Comparison of ENCODE assay signal across 25 cellular contexts in genomic region chr14:93824518-93825234, GRCh38. TPM values are rescaled to one million over a fixed set of nuclear protein-coding genes. Genes with fewer than 3 reads are reported as not detected.
DNase-seq lines count a peak whose midpoint lies in the region; ATAC-seq and TF ChIP-seq lines count a peak whose summit lies in the region.
"Had no signal": no experiment of that assay in that cellular context is flagged by ENCODE, and none has a peak within 500 bp of the region (broad histone marks: within the 10 kb centered on the region; RNA-seq: fewer than 3 reads in every experiment).

No MANE protein-coding gene starts in this region.

- H3K4me2 ChIP-seq in GM23338, result no peak overlapping the region

- peaks cover 4% of the 10 kb centered on the region for H3K27me3 Mint-ChIP-seq in GM23338 (ENCODE audit: insufficient read depth, low read depth, poor library complexity)
- H3K27me3 Mint-ChIP-seq in neural crest cell (ENCODE audit: low read depth), result no peaks in the 10 kb centered on the region

- H3K4me1 Mint-ChIP-seq in GM23338 (no peaks in the 10 kb centered on the region), neural crest cell (peaks cover 10% of the 10 kb centered on the region)
- H3K4me1 Mint-ChIP-seq: activated CD4-positive, alpha-beta T cell treated with anti-CD3 and anti-CD28 coated beads, Interleukin-2, amount 10 ng/mL, durations not matched to agents 7 days and 5 days; CD14-positive monocyte had no signal

- no peaks in the 10 kb centered on the region for H3K36me3 Mint-ChIP-seq in GM23338 (ENCODE audit: low read depth)
- no peaks in the 10 kb centered on the region for H3K36me3 Mint-ChIP-seq in neural crest cell (ENCODE audit: low read depth)
- H3K36me3 Mint-ChIP-seq: CD14-positive monocyte had no signal

- H3F3A ChIP-seq in GM23338 (replicated peaks; ENCODE audit: low read depth), result no peaks in the 10 kb centered on the region

- no peaks in the 10 kb centered on the region; the same call in 2 of the 3 replicates for H3K9me3 Mint-ChIP-seq in GM23338
- no peaks in the 10 kb centered on the region for H3K9me3 Mint-ChIP-seq in neural crest cell
- H3K9me3 Mint-ChIP-seq: activated CD4-positive, alpha-beta T cell treated with anti-CD3 and anti-CD28 coated beads, Interleukin-2, amount 10 ng/mL, durations not matched to agents 7 days and 5 days had no signal

- no peaks in the 10 kb centered on the region for H3K79me2 ChIP-seq in GM23338 (replicated peaks; ENCODE audit: insufficient read depth)

- H3K4me3 Mint-ChIP-seq in GM23338, result no peak overlapping the region
- H3K4me3 Mint-ChIP-seq in neural crest cell, result no peak overlapping the region
- H3K4me3 Mint-ChIP-seq: activated CD4-positive, alpha-beta T cell treated with anti-CD3 and anti-CD28 coated beads, Interleukin-2, amount 10 ng/mL, durations not matched to agents 7 days and 5 days; CD14-positive monocyte had no signal

- peaks cover 1% of the 10 kb centered on the region; the same call in 1 of the 2 replicates for H3K9me2 ChIP-seq in GM23338 (ENCODE audit: insufficient read depth)

- no peak overlapping the region for H3K4me3 ChIP-seq in GM23338
- H3K4me3 ChIP-seq: gastroesophageal sphincter, left ventricle myocardium inferior, spleen had no signal

- H3K27me3 ChIP-seq in GM23338 (ENCODE audit: insufficient read depth) (no peaks in the 10 kb centered on the region), foreskin keratinocyte (no peaks in the 10 kb centered on the region)

- H2AFZ ChIP-seq in GM23338, result no peak overlapping the region

- peak; percentile 5 for DNase-seq in NCI-H1694 treated with DMSO at 0.1 percent for 48 hours (lab: John Stamatoyannopoulos, UW)
- DNase-seq in NCI-H1694 (lab: John Stamatoyannopoulos, UW), result no peak
- peak; percentile 15 for DNase-seq in GM23338 (ENCODE audit: low spot score)
- DNase-seq in SK-N-DZ (ENCODE audit: low spot score), result peak; percentile 50
- no peak for DNase-seq in neural crest cell (ENCODE audit: low read depth, low spot score)
- DNase-seq in CD1c-positive myeloid dendritic cell (ENCODE audit: extremely low spot score), result no peak
- DNase-seq in foreskin keratinocyte, result no peak
- no peak for DNase-seq in GF-D8 (lab: John Stamatoyannopoulos, UW)
- DNase-seq: activated CD4-positive, alpha-beta T cell treated with anti-CD3 and anti-CD28 coated beads, Interleukin-2, amount 10 ng/mL, durations not matched to agents 7 days and 5 days; activated gamma-delta T cell treated with Interleukin-2 at 50 U/mL for 16 hours; anterior cingulate cortex; central memory CD4-positive, alpha-beta T cell; DMS53; erythroblast; KBM-7; left ventricle myocardium inferior; MV-4-11; NCI-H2227 treated with DMSO at 0.1 percent for 48 hours; retina; spleen; stimulated activated CD4-positive, alpha-beta T cell treated with anti-CD3 and anti-CD28 coated beads, Interleukin-4, amount 100 ng/mL, for 4 hours; SW 1271 had no signal

- H3K27ac Mint-ChIP-seq in GM23338 (no peak overlapping the region), neural crest cell (ENCODE audit: unreplicated experiment) (no peak overlapping the region)
- H3K27ac Mint-ChIP-seq: activated CD4-positive, alpha-beta T cell treated with anti-CD3 and anti-CD28 coated beads, Interleukin-2, amount 10 ng/mL, durations not matched to agents 7 days and 5 days; CD14-positive monocyte had no signal

- peak; percentile 82 for ATAC-seq in GM23338
- ATAC-seq in foreskin keratinocyte, result no peak
- ATAC-seq: gastroesophageal sphincter had no signal

- H3K36me3 ChIP-seq in GM23338 (ENCODE audit: insufficient read depth), result no peaks in the 10 kb centered on the region
- H3K36me3 ChIP-seq: gastroesophageal sphincter, left ventricle myocardium inferior, spleen had no signal

- H3K4me1 ChIP-seq in GM23338 (ENCODE audit: insufficient read depth), result no peaks in the 10 kb centered on the region
- no peaks in the 10 kb centered on the region for H3K4me1 ChIP-seq in foreskin keratinocyte
- H3K4me1 ChIP-seq: gastroesophageal sphincter, left ventricle myocardium inferior, spleen had no signal

- TF ChIP-seq CTCF in GM23338 (conservative IDR thresholded peaks at IDR 0.05; ENCODE audit: low read depth in 2 of 2), result peak; percentile 31 to 52; a peak in 3 of 4 replicates
- peak; percentile 22 for TF ChIP-seq CTCF in neural crest cell (conservative IDR thresholded peaks at IDR 0.05)
- TF ChIP-seq CTCF in foreskin keratinocyte (conservative IDR thresholded peaks at IDR 0.05), result no peak

- H4K20me1 ChIP-seq in GM23338 (replicated peaks; ENCODE audit: insufficient read depth), result no peaks in the 10 kb centered on the region

- H3K27ac ChIP-seq in GM23338 (ENCODE audit: low read depth) (no peak overlapping the region), foreskin keratinocyte (no peak overlapping the region)
- H3K27ac ChIP-seq: gastroesophageal sphincter, left ventricle myocardium inferior, spleen had no signal

TF ChIP-seq in GM23338, 12 proteins besides CTCF, POLR2A, EP300 and RAD21 (continues in another document):
- TF ChIP-seq ZNF114 (CRISPR knock-in tag; IDR thresholded peaks at IDR 0.05), result no peak
- TF ChIP-seq EZH2 (IDR thresholded peaks at IDR 0.05; ENCODE audit: low read depth, unreplicated experiment), result no peak
- no peak for TF ChIP-seq ZNF331 (CRISPR knock-in tag; IDR thresholded peaks at IDR 0.05; ENCODE audit: low read depth)
- no peak for TF ChIP-seq JUNB (IDR thresholded peaks at IDR 0.05; ENCODE audit: unreplicated experiment)
- no peak for TF ChIP-seq CREB1 (CRISPR knock-in tag; IDR thresholded peaks at IDR 0.05; ENCODE audit: low read depth)
- no peak for TF ChIP-seq POLR2AphosphoS5 (IDR thresholded peaks at IDR 0.05; ENCODE audit: low read depth)
- no peak for TF ChIP-seq ZNF462 (CRISPR knock-in tag; IDR thresholded peaks at IDR 0.05)
- no peak for TF ChIP-seq EZH2phosphoT487 (IDR thresholded peaks at IDR 0.05; ENCODE audit: unreplicated experiment)
- TF ChIP-seq NANOG (IDR thresholded peaks at IDR 0.05; ENCODE audit: borderline replicate concordance), result no peak

RNA-seq across cellular contexts. Expression of gene PRIMA1, which starts 36.4 kb away (rescaled TPM):
- total RNA-seq in GM23338 (2014; rRNA removed; shearing (Covaris generic)), result 3.3 and 3.5 TPM in 2 replicates
- polyA plus RNA-seq in GM23338 (2016; fragmentation: Nextera tagmentation; extraction: Ambion mirVana) (1.2 and 2.1 TPM in 2 replicates), foreskin keratinocyte (not detected in 2 replicates)
- polyA plus RNA-seq in SK-N-DZ (2014; cell fraction: cytosol; rRNA removed), result 1.6 and 2.4 TPM in 2 replicates
- polyA plus RNA-seq in SK-N-DZ (2014; cell fraction: nucleus; rRNA removed), result 1.4 and 3.4 TPM in 2 replicates
- total RNA-seq in neural crest cell (2.0 and 2.1 TPM in 2 replicates), foreskin keratinocyte (not detected in 2 replicates)
- total RNA-seq: activated CD4-positive, alpha-beta T cell treated with anti-CD3 and anti-CD28 coated beads, Interleukin-2, amount 10 ng/mL, durations not matched to agents 7 days and 5 days; mononuclear cell had no signal
- polyA plus RNA-seq: CD14-positive monocyte had no signal

Comparison
In these comparisons a context has a peak if more than half of its experiments do, and no peak if none do; other contexts are left out.
1. DNase-seq: peak in NCI-H1694 treated with DMSO at 0.1 percent for 48 hours (single experiment), GM23338 (single experiment) and SK-N-DZ (single experiment); none in NCI-H1694 (single experiment), neural crest cell (single experiment), CD1c-positive myeloid dendritic cell (single experiment), foreskin keratinocyte (0 of 2) and GF-D8 (single experiment).